In genomic region chr13:108924154-108924940, GRCh38 we compare ENCODE assay signal across 19 cellular contexts.
DNase-seq lines count a peak whose midpoint lies in the region; ATAC-seq and TF ChIP-seq lines count a peak whose summit lies in the region.
"Had no signal": no experiment of that assay in that cellular context is flagged by ENCODE, and none has a peak within 500 bp of the region (broad histone marks: within the 10 kb centered on the region; RNA-seq: fewer than 3 reads in every experiment).

No MANE protein-coding gene starts in this region.

- H3K4me1 ChIP-seq in RWPE2 (ENCODE audit: insufficient read depth, poor library complexity, severe bottlenecking) (peaks cover 6% of the 10 kb centered on the region), stomach (peaks cover 0 to 15% (median 4%) of the 10 kb centered on the region in 4 donors)
- H3K4me1 ChIP-seq: BLaER1, psoas muscle, testis had no signal

- 88 to 92% (median 89%) methylated on average over 16 of the region's 16 CpGs for WGBS in stomach, 5 donors

- intact Hi-C loops in stomach (cut with DNase I; ENCODE audit: low total_unique reads): no loop called here

- H3K27ac ChIP-seq in RWPE2 (ENCODE audit: poor library complexity, severe bottlenecking) (no peak overlapping the region), stomach (no peak overlapping the region)
- H3K27ac ChIP-seq: BLaER1, psoas muscle, testis had no signal

- no peak for TF ChIP-seq POLR2A in stomach (IDR thresholded peaks at IDR 0.05)

- no peaks in the 10 kb centered on the region for H3K9me3 ChIP-seq in RWPE2 (ENCODE audit: severe bottlenecking)
- no peaks in the 10 kb centered on the region for H3K9me3 ChIP-seq in stomach
- H3K9me3 ChIP-seq: BLaER1, psoas muscle, testis had no signal

- peak; percentile 8; the same call in 1 of the 3 replicates for ATAC-seq in RWPE2 (ENCODE audit: low read depth)
- ATAC-seq: left cardiac atrium, psoas muscle had no signal

- TF ChIP-seq CTCF in RWPE2 (IDR thresholded peaks at IDR 0.05; ENCODE audit: poor library complexity, severe bottlenecking) (no peak), fibroblast of mammary gland (conservative IDR thresholded peaks at IDR 0.05; ENCODE audit: control insufficient read depth, insufficient read depth, low read depth, low read length) (no peak), retinal pigment epithelial cell (conservative IDR thresholded peaks at IDR 0.05; ENCODE audit: low read depth, low read length) (no peak), stomach (IDR thresholded peaks at IDR 0.05) (no peak)

- no peak for TF ChIP-seq EP300 in stomach (IDR thresholded peaks at IDR 0.05)

- H3K27me3 ChIP-seq in RWPE2 (ENCODE audit: insufficient read depth, poor library complexity, severe bottlenecking) (no peaks in the 10 kb centered on the region), stomach (no peaks in the 10 kb centered on the region)
- H3K27me3 ChIP-seq: BLaER1, testis had no signal

- DNase-seq in HCEC 1CT: peak; percentile 92
- DNase-seq in RWPE2 (ENCODE audit: low spot score): no peak
- peak; percentile 79 for DNase-seq in fibroblast of mammary gland (ENCODE audit: low read depth)
- peak; percentile 99 for DNase-seq in retinal pigment epithelial cell (ENCODE audit: low read depth)
- DNase-seq in ureter (ENCODE audit: low spot score): no peak
- DNase-seq in stomach: no peak
- no peak for DNase-seq in Kasumi-1 (lab: John Stamatoyannopoulos, UW)
- DNase-seq: activated B cell treated with CpG ODN at 0.5 μM for 24 hours; activated CD8-positive, alpha-beta memory T cell treated with anti-CD3 and anti-CD28 coated beads for 24 hours; activated naive CD8-positive, alpha-beta T cell treated with anti-CD3 and anti-CD28 coated beads for 36 hours; DMS153; hypothalamus; left cardiac atrium; NCI-H1048; NCI-H2029; NCI-H510A treated with DMSO at 0.1 percent for 48 hours; psoas muscle; testis had no signal

- H3K4me3 ChIP-seq in RWPE2 (ENCODE audit: severe bottlenecking): no peak overlapping the region
- H3K4me3 ChIP-seq in fibroblast of mammary gland (ENCODE audit: control insufficient read depth, low read depth, low read length): no peak overlapping the region
- H3K4me3 ChIP-seq in retinal pigment epithelial cell (ENCODE audit: low read length): no peak overlapping the region
- H3K4me3 ChIP-seq in stomach: no peak overlapping the region
- H3K4me3 ChIP-seq: BLaER1, psoas muscle, testis had no signal

- no peaks in the 10 kb centered on the region for H3K36me3 ChIP-seq in RWPE2 (ENCODE audit: low read depth)
- no peaks in the 10 kb centered on the region for H3K36me3 ChIP-seq in stomach
- H3K36me3 ChIP-seq: BLaER1 had no signal

Comparison
In these comparisons a context has a peak if more than half of its experiments do, and no peak if none do; other contexts are left out.
1. DNase-seq: peak in HCEC 1CT (single experiment), fibroblast of mammary gland (single experiment) and retinal pigment epithelial cell (single experiment); none in RWPE2 (single experiment), ureter (single experiment), stomach (single experiment) and Kasumi-1 (0 of 2).